Comparison of ENCODE assay signal across 8 cellular contexts in genomic region chr5:129042306-129042705, GRCh38.
"Had no signal": no experiment of that assay in that cellular context is flagged by ENCODE, and none has a peak within 500 bp of the region (broad histone marks: within the 10 kb centered on the region; RNA-seq: fewer than 3 reads in every experiment).

No MANE protein-coding gene starts in this region.

- DNase-seq: GDM1, GF-D8 had no signal

- H3K4me3 ChIP-seq: GM12878 had no signal

- FAIRE-seq: G401.6, GM12878, GM12891, GM12892, GM18507, GM19239 had no signal

- ATAC-seq: GM12878 had no signal
